In the genomic region with DNA sequence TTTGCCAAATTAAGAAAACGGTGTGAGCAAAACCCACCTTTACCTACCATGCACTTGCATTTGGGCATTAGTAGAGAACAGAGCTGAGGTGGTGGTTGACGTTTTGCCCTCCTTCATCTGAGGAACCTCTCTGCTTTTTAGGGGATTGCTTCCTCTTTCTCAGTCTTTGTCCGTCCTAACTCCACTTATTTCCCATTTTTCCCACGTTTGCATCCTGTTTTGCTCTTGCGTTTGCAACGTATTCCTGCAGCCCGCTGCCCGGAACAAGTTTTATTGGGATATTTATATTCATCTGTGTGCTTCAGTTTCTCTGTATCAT, we compare ENCODE assay signal across 8 cellular contexts. TPM values are rescaled to one million over a fixed set of nuclear protein-coding genes. Genes with fewer than 3 reads are reported as not detected.
DNase-seq lines count a peak whose midpoint lies in the region; ATAC-seq and TF ChIP-seq lines count a peak whose summit lies in the region.

No MANE protein-coding gene starts in this region.

- peak overlapping the region; percentile 89 for H3K27ac ChIP-seq in foreskin keratinocyte

- no peaks in the 10 kb centered on the region for H3K27me3 ChIP-seq in foreskin keratinocyte

- TF ChIP-seq CTCF in foreskin keratinocyte (conservative IDR thresholded peaks at IDR 0.05) (no peak), retinal pigment epithelial cell (conservative IDR thresholded peaks at IDR 0.05; ENCODE audit: low read depth, low read length) (no peak)

- ATAC-seq in HG02973 (IDR thresholded peaks at IDR 0.05; ENCODE audit: unreplicated experiment) (peak; percentile 39), foreskin keratinocyte (peak; percentile 46)

- peak; percentile 48 for DNase-seq in DMS53 treated with DMSO at 0.1 percent for 48 hours (lab: John Stamatoyannopoulos, UW; ENCODE audit: unreplicated experiment)
- no peak for DNase-seq in DMS53 (lab: John Stamatoyannopoulos, UW)
- DNase-seq in SKM-1 (lab: John Stamatoyannopoulos, UW; ENCODE audit: unreplicated experiment): peak; percentile 75
- DNase-seq in foreskin keratinocyte: no peak
- DNase-seq in retinal pigment epithelial cell (ENCODE audit: low read depth): no peak
- no peak for DNase-seq in NCI-H1105 treated with DMSO at 0.1 percent for 48 hours (lab: John Stamatoyannopoulos, UW)
- DNase-seq in NCI-H1417 treated with DMSO at 0.1 percent for 48 hours (lab: John Stamatoyannopoulos, UW): no peak

- peaks cover 5% of the 10 kb centered on the region for H3K4me1 ChIP-seq in foreskin keratinocyte

- peak overlapping the region; percentile 98 for H3K4me3 ChIP-seq in retinal pigment epithelial cell (ENCODE audit: low read length)

RNA-seq across cellular contexts. Expression of gene SERINC1, which starts 0.4 kb away (rescaled TPM):
- 70.4 and 83.1 TPM in 2 replicates for total RNA-seq in foreskin keratinocyte
- 27.6 and 28.5 TPM in 2 replicates for polyA plus RNA-seq in foreskin keratinocyte

Comparison
In these comparisons a context has a peak if more than half of its experiments do, and no peak if none do; other contexts are left out.
1. DNase-seq: peak in DMS53 treated with DMSO at 0.1 percent for 48 hours (single experiment) and SKM-1 (single experiment); none in DMS53 (single experiment), foreskin keratinocyte (0 of 2), retinal pigment epithelial cell (single experiment), NCI-H1105 treated with DMSO at 0.1 percent for 48 hours (single experiment) and NCI-H1417 treated with DMSO at 0.1 percent for 48 hours (single experiment).